8 cellular contexts compared by ENCODE assay signal in genomic region chr3:49165771-49166751, GRCh38. TPM values are rescaled to one million over a fixed set of nuclear protein-coding genes. Genes with fewer than 3 reads are reported as not detected.
DNase-seq lines count a peak whose midpoint lies in the region; ATAC-seq and TF ChIP-seq lines count a peak whose summit lies in the region.

CCDC71 (minus strand) TSS chr3:49166331; CDS start chr3:49164208, 2,123 bp downstream.

- H3K27ac Mint-ChIP-seq in activated CD4-positive, alpha-beta memory T cell treated with anti-CD3 and anti-CD28 coated beads for 36 hours, result peak within 1 kb of the TSS; percentile 83

- DNase-seq in GM06990 (ENCODE audit: extremely low read depth, insufficient read length) (peak; percentile 86), NCI-H510A treated with DMSO at 0.1 percent for 48 hours (lab: John Stamatoyannopoulos, UW) (peak; percentile 43), lung (ENCODE audit: low spot score) (peak; percentile 79)
- peak; percentile 86 for DNase-seq in activated CD4-positive, alpha-beta memory T cell treated with anti-CD3 and anti-CD28 coated beads for 36 hours
- peak; percentile 53 to 72 (median 55) for DNase-seq in stimulated activated CD4-positive, alpha-beta T cell treated with anti-CD3 and anti-CD28 coated beads, TNF-alpha, amount 100 ng/mL, for 24 hours (ENCODE audit: low read depth in 3 of 3)

- H3K27me3 ChIP-seq in GM06990 (replicated peaks; ENCODE audit: control insufficient read depth, insufficient read depth, low read length) (no peaks in the 10 kb centered on the region), ectodermal cell (ENCODE audit: control insufficient read depth, insufficient read depth, low read length, poor library complexity, severe bottlenecking) (peaks cover 13% of the 10 kb centered on the region), lung (ENCODE audit: control insufficient read depth, insufficient read depth) (no peaks in the 10 kb centered on the region)

- H3K9me3 Mint-ChIP-seq in activated CD4-positive, alpha-beta memory T cell treated with anti-CD3 and anti-CD28 coated beads for 36 hours, result no peaks in the 10 kb centered on the region

- H3K4me3 Mint-ChIP-seq in activated CD4-positive, alpha-beta memory T cell treated with anti-CD3 and anti-CD28 coated beads for 36 hours, result peak within 1 kb of the TSS; percentile 89

- peaks cover 33% of the 10 kb centered on the region for H3K4me1 Mint-ChIP-seq in activated CD4-positive, alpha-beta memory T cell treated with anti-CD3 and anti-CD28 coated beads for 36 hours (ENCODE audit: low read depth)

- TF ChIP-seq CTCF in GM06990 (IDR thresholded peaks at IDR 0.05; ENCODE audit: insufficient read depth, low read length, poor library complexity, severe bottlenecking) (no peak), lung (IDR thresholded peaks at IDR 0.05; ENCODE audit: control extremely low read depth, extremely low read depth) (no peak)

- whole genome bisulfite sequencing in ectodermal cell, 2 experiments, result 4% methylated on average over 69 of the region's 69 CpGs
- WGBS in lung, 2 donors, result 4% methylated on average over 55 to 69 of the region's 69 CpGs

- peak within 1 kb of the TSS; percentile 94 for H3K4me3 ChIP-seq in GM06990 (replicated peaks; ENCODE audit: low read depth, low read length)
- peak within 1 kb of the TSS; percentile 82 for H3K4me3 ChIP-seq in ectodermal cell (ENCODE audit: insufficient read depth, low read depth, low read length)
- H3K4me3 ChIP-seq in lung, result peak within 1 kb of the TSS; percentile 97

- H3K27me3 Mint-ChIP-seq in activated CD4-positive, alpha-beta memory T cell treated with anti-CD3 and anti-CD28 coated beads for 36 hours, result no peaks in the 10 kb centered on the region

- H3K36me3 ChIP-seq in GM06990 (ENCODE audit: control insufficient read depth, insufficient read depth, low read length), result peaks cover 19% of the 10 kb centered on the region
- peaks cover 11% of the 10 kb centered on the region for H3K36me3 ChIP-seq in ectodermal cell (ENCODE audit: control insufficient read depth, insufficient read depth, low read length)
- peaks cover 6 to 22% of the 10 kb centered on the region in 2 donors for H3K36me3 ChIP-seq in lung (ENCODE audit: control insufficient read depth in 2 of 2, insufficient read depth in 2 of 2, low read length in 2 of 2)

- intact Hi-C loops in activated CD4-positive, alpha-beta memory T cell treated with anti-CD3 and anti-CD28 coated beads for 36 hours (cut with micrococcal nuclease), result loop anchor here (5.0 kb wide), 1 partner anchor 44 kb away; the partner anchor contains the start of gene USP19

- H3K27ac ChIP-seq in ectodermal cell (ENCODE audit: insufficient read depth, low read depth, low read length, poor library complexity, severe bottlenecking), result no peak within 1 kb of the TSS
- peak within 1 kb of the TSS; percentile 67 to 74 for H3K27ac ChIP-seq in lung (ENCODE audit: low read depth in 1 of 2, low read length in 1 of 2)

- H3K4me1 ChIP-seq in ectodermal cell (ENCODE audit: control insufficient read depth, insufficient read depth, low read length) (peaks cover 11% of the 10 kb centered on the region), lung (ENCODE audit: control insufficient read depth in 2 of 2, insufficient read depth in 2 of 2, low read length in 2 of 2) (peaks cover 6 to 18% of the 10 kb centered on the region in 2 donors)

- H3K36me3 Mint-ChIP-seq in activated CD4-positive, alpha-beta memory T cell treated with anti-CD3 and anti-CD28 coated beads for 36 hours, result peaks cover 17% of the 10 kb centered on the region

- POLR2A ChIA-PET in activated CD4-positive, alpha-beta memory T cell treated with anti-CD3 and anti-CD28 coated beads for 36 hours (lab: Charles Lee), result no interaction called here

- ATAC-seq in HG02759 (IDR thresholded peaks at IDR 0.05; ENCODE audit: unreplicated experiment) (peak; percentile 78), lung (ENCODE audit: insufficient read depth, low FRiP score) (peak; percentile 81), HG02981 (IDR thresholded peaks at IDR 0.05; ENCODE audit: unreplicated experiment) (no peak)

- CTCF ChIA-PET in activated CD4-positive, alpha-beta memory T cell treated with anti-CD3 and anti-CD28 coated beads for 36 hours (lab: Charles Lee), result interaction anchor here (0.7 to 1.2 kb wide), 2 partner anchors 144 to 488 kb away, joined by 3 to 4 read pairs; partner anchors contain the start of gene NDUFAF3

- no peaks in the 10 kb centered on the region for H3K9me3 ChIP-seq in ectodermal cell (ENCODE audit: control insufficient read depth, low read length)
- H3K9me3 ChIP-seq in lung (ENCODE audit: control insufficient read depth in 2 of 2, insufficient read depth in 1 of 2, low read length in 1 of 2), result no peaks in the 10 kb centered on the region

RNA-seq across cellular contexts. Expression of gene CCDC71, which starts in this region (rescaled TPM):
- 10 to 100 TPM; 18.8 to 19.7 TPM for total RNA-seq in activated CD4-positive, alpha-beta memory T cell treated with anti-CD3 and anti-CD28 coated beads for 36 hours
- polyA plus RNA-seq in ectodermal cell (2013, experiment 1 of 4), result 25.1 TPM
- 28.0 TPM for polyA plus RNA-seq in ectodermal cell (2013, experiment 2 of 4)
- 24.1 TPM for polyA plus RNA-seq in ectodermal cell (2013, experiment 3 of 4)
- 25.1 TPM for polyA plus RNA-seq in ectodermal cell (2013, experiment 4 of 4)
- 10 to 100 TPM; 13.9 to 23.8 TPM for total RNA-seq in lung
- polyA plus RNA-seq in lung, result 10 to 100 TPM; 16.3 to 29.3 TPM
